Comparison of ENCODE assay signal across 23 cellular contexts in the genomic region with DNA sequence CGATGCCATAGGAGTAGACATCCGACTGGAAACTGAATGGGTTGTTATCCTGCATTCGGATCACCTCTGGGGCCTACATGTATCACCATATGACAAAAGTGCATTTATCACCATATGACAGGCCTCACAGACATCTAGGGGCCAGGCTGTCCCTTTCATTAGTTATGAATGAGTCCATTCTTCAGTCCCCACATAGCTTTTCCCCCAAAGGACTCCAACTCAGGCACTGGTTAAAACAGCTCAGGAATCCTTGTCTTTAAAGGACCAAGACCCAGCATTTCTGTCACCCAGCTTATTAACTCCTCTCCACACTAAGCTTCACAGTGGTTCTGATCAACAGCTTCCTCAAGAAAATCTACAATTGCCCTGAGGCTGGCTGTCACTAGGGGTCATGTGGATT. TPM values are rescaled to one million over a fixed set of nuclear protein-coding genes. Genes with fewer than 3 reads are reported as not detected.
A peak's percentile ranks its signal among the peaks of the same experiment; 100 is the strongest.
DNase-seq lines count a peak whose midpoint lies in the region; ATAC-seq and TF ChIP-seq lines count a peak whose summit lies in the region.
"Had no signal": no experiment of that assay in that cellular context is flagged by ENCODE, and none has a peak within 500 bp of the region (broad histone marks: within the 10 kb centered on the region; RNA-seq: fewer than 3 reads in every experiment).

No MANE protein-coding gene starts in this region.

- POLR2A ChIA-PET in activated B cell treated with CpG ODN at 0.5 μM for 24 hours (lab: Charles Lee): no interaction called here

- H3K27me3 ChIP-seq in GM23338 (ENCODE audit: insufficient read depth) (no peaks in the 10 kb centered on the region), upper lobe of right lung (no peaks in the 10 kb centered on the region)
- H3K27me3 ChIP-seq: ascending aorta, neural progenitor cell, spleen, testis had no signal

- H3K36me3 Mint-ChIP-seq in GM23338 (ENCODE audit: low read depth) (peaks cover 67% of the 10 kb centered on the region), activated B cell treated with CpG ODN at 0.5 μM for 24 hours (ENCODE audit: low read depth) (peaks cover 83% of the 10 kb centered on the region), immature natural killer cell (peaks cover 19 to 38% (median 28%) of the 10 kb centered on the region in 3 donors)
- peaks cover 53% of the 10 kb centered on the region for H3K36me3 Mint-ChIP-seq in stimulated activated memory B cell treated with anti-CD40 and anti-IgM and Interleukin-4, amounts not matched to agents 10 μg/mL and 1 μg/mL and 100 μg/mL, for 72 hours

- no peaks in the 10 kb centered on the region for H3K79me2 ChIP-seq in GM23338 (replicated peaks; ENCODE audit: insufficient read depth)

- no peak overlapping the region for H3K4me2 ChIP-seq in GM23338
- H3K4me2 ChIP-seq: neural progenitor cell had no signal

- ATAC-seq in GM23338 (no peak), activated B cell treated with CpG ODN at 0.5 μM for 24 hours (ENCODE audit: low read depth) (no peak), upper lobe of right lung (no peak)
- ATAC-seq in stimulated activated memory B cell treated with anti-CD40 and anti-IgM and Interleukin-4, amounts not matched to agents 10 μg/mL and 1 μg/mL and 100 μg/mL, for 72 hours: no peak

- H3K9me2 ChIP-seq in GM23338 (ENCODE audit: insufficient read depth): no peaks in the 10 kb centered on the region

- CTCF ChIA-PET in activated B cell treated with CpG ODN at 0.5 μM for 24 hours (lab: Charles Lee): no interaction called here

- no peak overlapping the region for H2AFZ ChIP-seq in GM23338
- H2AFZ ChIP-seq: neural progenitor cell had no signal

- H3K4me3 Mint-ChIP-seq in GM23338 (no peak overlapping the region), activated B cell treated with CpG ODN at 0.5 μM for 24 hours (no peak overlapping the region), immature natural killer cell (no peak overlapping the region)
- H3K4me3 Mint-ChIP-seq in stimulated activated memory B cell treated with anti-CD40 and anti-IgM and Interleukin-4, amounts not matched to agents 10 μg/mL and 1 μg/mL and 100 μg/mL, for 72 hours: no peak overlapping the region
- H3K4me3 Mint-ChIP-seq: activated CD4-positive, alpha-beta T cell treated with anti-CD3 and anti-CD28 coated beads, Interleukin-2, amount 10 ng/mL, durations not matched to agents 7 days and 5 days; neural progenitor cell had no signal

- no peaks in the 10 kb centered on the region for H3K4me1 ChIP-seq in GM23338 (ENCODE audit: insufficient read depth)
- H3K4me1 ChIP-seq in upper lobe of right lung: no peaks in the 10 kb centered on the region
- H3K4me1 ChIP-seq: ascending aorta, neural progenitor cell, testis had no signal

- H3F3A ChIP-seq in GM23338 (replicated peaks; ENCODE audit: low read depth): peaks cover 15% of the 10 kb centered on the region; the same call in 1 of the 2 replicates

- peaks cover 17% of the 10 kb centered on the region for H4K20me1 ChIP-seq in GM23338 (replicated peaks; ENCODE audit: insufficient read depth)

- H3K27me3 Mint-ChIP-seq in GM23338 (ENCODE audit: insufficient read depth, low read depth, poor library complexity) (peaks cover 30% of the 10 kb centered on the region), activated B cell treated with CpG ODN at 0.5 μM for 24 hours (no peaks in the 10 kb centered on the region), immature natural killer cell (ENCODE audit: low read depth in 3 of 3) (peaks cover 1 to 7% (median 3%) of the 10 kb centered on the region in 3 donors)
- no peaks in the 10 kb centered on the region for H3K27me3 Mint-ChIP-seq in stimulated activated memory B cell treated with anti-CD40 and anti-IgM and Interleukin-4, amounts not matched to agents 10 μg/mL and 1 μg/mL and 100 μg/mL, for 72 hours
- H3K27me3 Mint-ChIP-seq: activated CD4-positive, alpha-beta T cell treated with anti-CD3 and anti-CD28 coated beads, Interleukin-2, amount 10 ng/mL, durations not matched to agents 7 days and 5 days had no signal

- TF ChIP-seq CTCF in GM23338 (conservative IDR thresholded peaks at IDR 0.05; ENCODE audit: low read depth in 2 of 2) (no peak), activated B cell treated with CpG ODN at 0.5 μM for 24 hours (IDR thresholded peaks at IDR 0.05) (no peak), upper lobe of right lung (IDR thresholded peaks at IDR 0.05) (no peak)

- H3K4me1 Mint-ChIP-seq in GM23338 (peaks cover 3% of the 10 kb centered on the region; the same call in 1 of the 3 replicates), activated B cell treated with CpG ODN at 0.5 μM for 24 hours (peaks cover 5% of the 10 kb centered on the region), immature natural killer cell (no peaks in the 10 kb centered on the region)
- H3K4me1 Mint-ChIP-seq in stimulated activated memory B cell treated with anti-CD40 and anti-IgM and Interleukin-4, amounts not matched to agents 10 μg/mL and 1 μg/mL and 100 μg/mL, for 72 hours: peaks cover 10% of the 10 kb centered on the region
- H3K4me1 Mint-ChIP-seq: activated CD4-positive, alpha-beta T cell treated with anti-CD3 and anti-CD28 coated beads, Interleukin-2, amount 10 ng/mL, durations not matched to agents 7 days and 5 days; neural progenitor cell had no signal

- H3K36me3 ChIP-seq in GM23338 (ENCODE audit: insufficient read depth): peaks cover 42% of the 10 kb centered on the region; the same call in 1 of the 2 replicates
- H3K36me3 ChIP-seq in upper lobe of right lung: peaks cover 94% of the 10 kb centered on the region
- H3K36me3 ChIP-seq: neural progenitor cell had no signal

- peak overlapping the region; percentile 59; the same call in 1 of the 2 replicates for H3K27ac ChIP-seq in GM23338 (ENCODE audit: low read depth)
- H3K27ac ChIP-seq in upper lobe of right lung: no peak overlapping the region
- H3K27ac ChIP-seq: spleen, testis had no signal

- DNase-seq in GM23338 (ENCODE audit: low spot score) (no peak), activated B cell treated with CpG ODN at 0.5 μM for 24 hours (no peak), immature natural killer cell (no peak), upper lobe of right lung (no peak), HK-2 (ENCODE audit: unreplicated experiment) (no peak), ecto neural progenitor cell (ENCODE audit: low spot score) (no peak)
- DNase-seq: activated CD4-positive, alpha-beta T cell treated with anti-CD3 and anti-CD28 coated beads, Interleukin-2, amount 10 ng/mL, durations not matched to agents 7 days and 5 days; activated naive CD4-positive, alpha-beta T cell; COR-L47; cortex of kidney; foreskin fibroblast; Karpas-422; mesenchymal stem cell; NCI-H1092; NCI-H510A treated with DMSO at 0.1 percent for 48 hours; spleen; stimulated activated CD4-positive, alpha-beta T cell treated with anti-CD3 and anti-CD28 coated beads, Interleukin-4, amount 100 ng/mL, for 4 hours; SW 1271; testis had no signal

- H3K4me3 ChIP-seq in GM23338: no peak overlapping the region
- no peak overlapping the region for H3K4me3 ChIP-seq in upper lobe of right lung
- H3K4me3 ChIP-seq: ascending aorta, neural progenitor cell, spleen, testis had no signal

- no peaks in the 10 kb centered on the region for H3K9me3 ChIP-seq in upper lobe of right lung
- H3K9me3 ChIP-seq: ascending aorta, spleen, testis had no signal

- H3K9me3 Mint-ChIP-seq in GM23338 (no peaks in the 10 kb centered on the region), activated B cell treated with CpG ODN at 0.5 μM for 24 hours (no peaks in the 10 kb centered on the region), immature natural killer cell (no peaks in the 10 kb centered on the region)
- no peaks in the 10 kb centered on the region for H3K9me3 Mint-ChIP-seq in stimulated activated memory B cell treated with anti-CD40 and anti-IgM and Interleukin-4, amounts not matched to agents 10 μg/mL and 1 μg/mL and 100 μg/mL, for 72 hours
- H3K9me3 Mint-ChIP-seq: activated CD4-positive, alpha-beta T cell treated with anti-CD3 and anti-CD28 coated beads, Interleukin-2, amount 10 ng/mL, durations not matched to agents 7 days and 5 days; neural progenitor cell had no signal

- intact Hi-C loops in activated B cell treated with CpG ODN at 0.5 μM for 24 hours (cut with micrococcal nuclease): no loop called here
- intact Hi-C loops in upper lobe of right lung (cut with DNase I): no loop called here

- H3K27ac Mint-ChIP-seq in GM23338 (no peak overlapping the region), activated B cell treated with CpG ODN at 0.5 μM for 24 hours (peak overlapping the region; percentile 6), immature natural killer cell (peak overlapping the region in 5 of 6 donors; percentile 7 to 53 (median 49))
- H3K27ac Mint-ChIP-seq in stimulated activated memory B cell treated with anti-CD40 and anti-IgM and Interleukin-4, amounts not matched to agents 10 μg/mL and 1 μg/mL and 100 μg/mL, for 72 hours: peak overlapping the region; percentile 46
- H3K27ac Mint-ChIP-seq: neural progenitor cell had no signal

RNA-seq across cellular contexts. Expression of a gene that starts 28.3 kb away (rescaled TPM):
- total RNA-seq in GM23338 (2014; rRNA removed; shearing (Covaris generic)): 21.6 and 24.6 TPM in 2 replicates
- polyA plus RNA-seq in GM23338 (2016; fragmentation: Nextera tagmentation; extraction: Ambion mirVana) (9.1 and 11.4 TPM in 2 replicates), immature natural killer cell (10 to 100 TPM; 48.6 to 58.1 (median 50.8) TPM)
- total RNA-seq in activated B cell treated with CpG ODN at 0.5 μM for 24 hours (22.2 and 22.3 TPM in 2 replicates), upper lobe of right lung (23.4 TPM)

RNA-seq across cellular contexts. Expression of a gene that starts 39.9 kb away (rescaled TPM):
- not detected in 2 replicates for total RNA-seq in GM23338 (2014; rRNA removed; shearing (Covaris generic))
- polyA plus RNA-seq in GM23338 (2016; fragmentation: Nextera tagmentation; extraction: Ambion mirVana) (0.55 and 0.59 TPM in 2 replicates), immature natural killer cell (not detected)
- total RNA-seq in activated B cell treated with CpG ODN at 0.5 μM for 24 hours (not detected in 2 replicates), upper lobe of right lung (not detected)
- total RNA-seq: activated CD4-positive, alpha-beta T cell treated with anti-CD3 and anti-CD28 coated beads, Interleukin-2, amount 10 ng/mL, durations not matched to agents 7 days and 5 days; ascending aorta; Daoy; spleen; testis had no signal
- polyA plus RNA-seq: spleen had no signal
